In genomic region chr6:54801669-54802068, GRCh38 we compare ENCODE assay signal across 11 cellular contexts. TPM values are rescaled to one million over a fixed set of nuclear protein-coding genes. Genes with fewer than 3 reads are reported as not detected.
DNase-seq lines count a peak whose midpoint lies in the region; ATAC-seq and TF ChIP-seq lines count a peak whose summit lies in the region.
"Had no signal": no experiment of that assay in that cellular context is flagged by ENCODE, and none has a peak within 500 bp of the region (broad histone marks: within the 10 kb centered on the region; RNA-seq: fewer than 3 reads in every experiment).

No MANE protein-coding gene starts in this region.

- peak overlapping the region; percentile 14 for H3K9ac ChIP-seq in neural cell (ENCODE audit: low read length)

- ATAC-seq in GM21367 (IDR thresholded peaks at IDR 0.05; ENCODE audit: unreplicated experiment) (no peak), GM21717 (IDR thresholded peaks at IDR 0.05; ENCODE audit: unreplicated experiment) (no peak), HG03097 (IDR thresholded peaks at IDR 0.05; ENCODE audit: low FRiP score, unreplicated experiment) (no peak)

- no peak for TF ChIP-seq EP300 in neural cell (conservative IDR thresholded peaks at IDR 0.05; ENCODE audit: poor library complexity, severe bottlenecking)

- peak overlapping the region; percentile 79 for H3K27ac ChIP-seq in neural cell (ENCODE audit: low read length)

- H3K4me2 ChIP-seq in neural cell (ENCODE audit: low read length) = no peak overlapping the region

- no peaks in the 10 kb centered on the region for H3K27me3 ChIP-seq in neural cell (ENCODE audit: insufficient read depth, low read depth, low read length)
- H3K27me3 ChIP-seq: esophagus squamous epithelium had no signal

- no peaks in the 10 kb centered on the region for H3K36me3 ChIP-seq in neural cell (ENCODE audit: insufficient read depth, low read length)
- H3K36me3 ChIP-seq: esophagus squamous epithelium had no signal

- no peak overlapping the region for H3K4me3 ChIP-seq in NB4 (ENCODE audit: low read depth, low read length)
- no peak overlapping the region for H3K4me3 ChIP-seq in cardiac fibroblast (replicated peaks in 1 of 2; ENCODE audit: low read depth in 2 of 2, low read length in 2 of 2)
- peak overlapping the region; percentile 38 for H3K4me3 ChIP-seq in neural cell (ENCODE audit: low read length)
- H3K4me3 ChIP-seq: esophagus squamous epithelium had no signal

- no peaks in the 10 kb centered on the region for H3K79me2 ChIP-seq in neural cell (replicated peaks; ENCODE audit: insufficient read depth, low read length)

- H4K20me1 ChIP-seq in neural cell (ENCODE audit: insufficient read depth) = no peaks in the 10 kb centered on the region

- TF ChIP-seq RAD21 in neural cell (conservative IDR thresholded peaks at IDR 0.05) = no peak

- no peaks in the 10 kb centered on the region for H3K9me2 ChIP-seq in neural cell (ENCODE audit: insufficient read depth, low read length)

- TF ChIP-seq POLR2A in NB4 (IDR thresholded peaks at IDR 0.05; ENCODE audit: extremely low read depth, insufficient read length) = no peak

- H2AFZ ChIP-seq in neural cell (ENCODE audit: low read depth, low read length) = no peak overlapping the region

- DNase-seq in DMS53 (lab: John Stamatoyannopoulos, UW) = peak; percentile 71
- DNase-seq in NB4 (ENCODE audit: low read depth) = peak; percentile 3
- DNase-seq in cardiac fibroblast (ENCODE audit: low read depth in 2 of 2) = peak; percentile 25 to 26
- no peak for DNase-seq in 8988T
- DNase-seq: activated CD4-positive, alpha-beta memory T cell treated with anti-CD3 and anti-CD28 coated beads, Interleukin-2, amount 10 ng/mL, durations not matched to agents 7 days and 5 days; esophagus squamous epithelium; SIG-M5 had no signal

- TF ChIP-seq CTCF in NB4 (IDR thresholded peaks at IDR 0.05; ENCODE audit: low read depth, low read length) (no peak), cardiac fibroblast (IDR thresholded peaks at IDR 0.05; ENCODE audit: low read depth, low read length) (no peak), neural cell (IDR thresholded peaks at IDR 0.05; ENCODE audit: poor library complexity, severe bottlenecking) (no peak)

- no peaks in the 10 kb centered on the region for H3F3A ChIP-seq in neural cell (ENCODE audit: insufficient read depth, low read length, poor library complexity, severe bottlenecking)

- H3K9me3 ChIP-seq in neural cell (ENCODE audit: low read length) = no peaks in the 10 kb centered on the region
- H3K9me3 ChIP-seq: esophagus squamous epithelium had no signal

TF ChIP-seq in neural cell, 6 proteins besides CTCF, POLR2A, EP300 and RAD21:
- TF ChIP-seq EZH2 (IDR thresholded peaks at IDR 0.05; ENCODE audit: borderline replicate concordance, insufficient read depth, low read length, poor library complexity, severe bottlenecking) (no peak), POLR2AphosphoS5 (IDR thresholded peaks at IDR 0.05) (no peak), REST (IDR thresholded peaks at IDR 0.05; ENCODE audit: borderline replicate concordance) (no peak), MXI1 (conservative IDR thresholded peaks at IDR 0.05; ENCODE audit: poor library complexity, severe bottlenecking) (no peak), SMC3 (conservative IDR thresholded peaks at IDR 0.05; ENCODE audit: poor library complexity) (no peak)
TF ChIP-seq in neural cell: peak in this region for 0.

RNA-seq across cellular contexts. Expression of gene FAM83B, which starts 44.9 kb away (rescaled TPM):
- polyA plus RNA-seq in neural cell = not detected in 2 replicates
- not detected in 2 replicates for polyA minus RNA-seq in neural cell
